In genomic region chr4:2867758-2868491, GRCh38 we compare ENCODE assay signal across 10 cellular contexts. TPM values are rescaled to one million over a fixed set of nuclear protein-coding genes. Genes with fewer than 3 reads are reported as not detected.
DNase-seq lines count a peak whose midpoint lies in the region; ATAC-seq and TF ChIP-seq lines count a peak whose summit lies in the region.
"Had no signal": no experiment of that assay in that cellular context is flagged by ENCODE, and none has a peak within 500 bp of the region (broad histone marks: within the 10 kb centered on the region; RNA-seq: fewer than 3 reads in every experiment).

No MANE protein-coding gene starts in this region.

- H2BK5ac ChIP-seq in IMR-90 (ENCODE audit: low read depth, low read length, poor library complexity, severe bottlenecking) = peak overlapping the region; percentile 19

- in situ Hi-C loops in IMR-90 (cut with MboI; ENCODE audit: low sequenced_read_pairs) = no loop called here

- dilution Hi-C loops in IMR-90 (cut with HindIII; ENCODE audit: low sequenced_read_pairs, unreplicated experiment) = no loop called here

- peaks cover 7% of the 10 kb centered on the region for H3K36me3 Mint-ChIP-seq in central memory CD8-positive, alpha-beta T cell (ENCODE audit: insufficient read depth)

- H3K9me3 ChIP-seq in IMR-90 (ENCODE audit: control insufficient read depth, insufficient read depth, low read length) = no peaks in the 10 kb centered on the region
- no peaks in the 10 kb centered on the region for H3K9me3 ChIP-seq in left lung
- H3K9me3 ChIP-seq in stomach smooth muscle (ENCODE audit: control insufficient read depth in 2 of 2, low read length in 2 of 2) = no peaks in the 10 kb centered on the region

- H3K4me3 ChIP-seq in IMR-90 (ENCODE audit: insufficient read depth, low read depth, low read length) (peak overlapping the region; percentile 21), left lung (peak overlapping the region in 1 of 2 donors; percentile 10), stomach smooth muscle (ENCODE audit: low read length in 2 of 2) (peak overlapping the region; percentile 56 to 67)

- TF ChIP-seq POLR2A in IMR-90 (IDR thresholded peaks at IDR 0.05; ENCODE audit: low read depth, low read length) = no peak

- peaks cover 73% of the 10 kb centered on the region for H3K4me1 Mint-ChIP-seq in central memory CD8-positive, alpha-beta T cell

- H3K36me3 ChIP-seq in IMR-90 (ENCODE audit: control insufficient read depth, insufficient read depth, low read length) = peaks cover 2% of the 10 kb centered on the region; the same call in 1 of the 2 replicates
- H3K36me3 ChIP-seq in left lung = no peaks in the 10 kb centered on the region
- H3K36me3 ChIP-seq in stomach smooth muscle (ENCODE audit: control insufficient read depth in 2 of 2, insufficient read depth in 2 of 2, low read length in 2 of 2) = no peaks in the 10 kb centered on the region

- no peak overlapping the region for H2BK15ac ChIP-seq in IMR-90 (ENCODE audit: low read depth, low read length)

- 7% methylated on average over 5 of the region's 10 CpGs; no CpG with 5 or more reads in 1 of the 2 experiments for WGBS in IMR-90 (ENCODE audit: extremely low coverage in 2 of 2, insufficient read length in 1 of 2), 2 experiments

- H2AFZ ChIP-seq in IMR-90 (replicated peaks; ENCODE audit: low read length, poor library complexity) = peak overlapping the region; percentile 4

- H2BK120ac ChIP-seq in IMR-90 (ENCODE audit: low read depth, low read length) = peak overlapping the region; percentile 22; the same call in 1 of the 2 replicates

- no peak overlapping the region for H4K91ac ChIP-seq in IMR-90 (ENCODE audit: insufficient read depth, low read depth, low read length)

- peaks cover 17 to 82% of the 10 kb centered on the region in 2 experiments for H3K79me1 ChIP-seq in IMR-90 (ENCODE audit: low read depth in 1 of 2, low read length in 2 of 2)

- H4K5ac ChIP-seq in IMR-90 (ENCODE audit: low read depth, low read length) = no peak overlapping the region

- TF ChIP-seq RAD21 in IMR-90 (IDR thresholded peaks at IDR 0.05; ENCODE audit: low read length) = no peak

- no peak overlapping the region for H3K56ac ChIP-seq in IMR-90 (ENCODE audit: extremely low read depth, insufficient read depth, low read length)

- no peak overlapping the region for H3K18ac ChIP-seq in IMR-90 (ENCODE audit: low read depth, low read length)

- POLR2A ChIA-PET in IMR-90 (lab: Charles Lee; ENCODE audit: unreplicated experiment) = interaction anchor here (0.5 kb wide), 1 partner anchor 108 kb away, joined by 5 read pairs; no protein-coding TSS in a partner anchor

- ATAC-seq in IMR-90 (ENCODE audit: low read depth) (peak; percentile 74), left lung (peak; percentile 68), GM21619 (IDR thresholded peaks at IDR 0.05; ENCODE audit: unreplicated experiment) (no peak)
- ATAC-seq in central memory CD8-positive, alpha-beta T cell (replicated peaks; ENCODE audit: extremely low read depth, poor library complexity, severe bottlenecking) = no peak

- peak overlapping the region; percentile 91 for H3K23ac ChIP-seq in IMR-90 (ENCODE audit: low read depth, low read length)

- H3K4me1 ChIP-seq in IMR-90 (ENCODE audit: control insufficient read depth, insufficient read depth, low read length) = peaks cover 27% of the 10 kb centered on the region
- H3K4me1 ChIP-seq in left lung = peaks cover 27 to 99% of the 10 kb centered on the region in 2 donors
- H3K4me1 ChIP-seq in stomach smooth muscle (ENCODE audit: control insufficient read depth, insufficient read depth, low read length) = peaks cover 50% of the 10 kb centered on the region

- CTCF ChIA-PET in IMR-90 (lab: Yijun Ruan, JAX) = interaction anchor here (0.8 to 0.9 kb wide), 2 partner anchors 11 to 19 kb away, joined by 3 read pairs; no protein-coding TSS in a partner anchor

- peaks cover 81% of the 10 kb centered on the region for H4K20me1 ChIP-seq in IMR-90 (ENCODE audit: insufficient read depth, low read length)

- H2AK5ac ChIP-seq in IMR-90 (ENCODE audit: low read depth, low read length) = peak overlapping the region; percentile 55; the same call in 1 of the 2 replicates

- H3K9me1 ChIP-seq in IMR-90 (ENCODE audit: insufficient read depth, low read length) = peaks cover 25% of the 10 kb centered on the region

- TF ChIP-seq CTCF in IMR-90 (conservative IDR thresholded peaks at IDR 0.05; ENCODE audit: low read depth, low read length) = no peak
- no peak for TF ChIP-seq CTCF in left lung (IDR thresholded peaks at IDR 0.05)

- peak overlapping the region; percentile 41 for H3K9ac ChIP-seq in IMR-90 (ENCODE audit: low read depth, low read length)
- peak overlapping the region; percentile 34 to 55 for H3K9ac ChIP-seq in stomach smooth muscle (ENCODE audit: low read length in 2 of 2)

- peak overlapping the region; percentile 77 for H3K27ac Mint-ChIP-seq in central memory CD8-positive, alpha-beta T cell (ENCODE audit: low read depth)

- no peaks in the 10 kb centered on the region for H3K9me3 Mint-ChIP-seq in central memory CD8-positive, alpha-beta T cell

- H3K27me3 ChIP-seq in IMR-90 (ENCODE audit: control insufficient read depth, insufficient read depth, low read length) = no peaks in the 10 kb centered on the region
- no peaks in the 10 kb centered on the region for H3K27me3 ChIP-seq in left lung
- no peaks in the 10 kb centered on the region for H3K27me3 ChIP-seq in stomach smooth muscle (ENCODE audit: control insufficient read depth in 1 of 2, insufficient read depth in 2 of 2, low read length in 2 of 2)

- no peak overlapping the region for H2BK20ac ChIP-seq in IMR-90 (ENCODE audit: low read depth, low read length)

- BruUV-seq in IMR-90 (replicated peaks; lab: Mats Ljungman, UMichigan) = no TSS peak

- DNase-seq in IMR-90 = peak; percentile 47
- no peak for DNase-seq in central memory CD8-positive, alpha-beta T cell (ENCODE audit: low spot score in 2 of 2)
- no peak for DNase-seq in left lung
- DNase-seq in SIG-M5 (lab: John Stamatoyannopoulos, UW) = no peak
- DNase-seq in H4 (ENCODE audit: low spot score) = no peak
- no peak for DNase-seq in NCI-H187 (lab: John Stamatoyannopoulos, UW)
- DNase-seq: activated gamma-delta T cell treated with Interleukin-2 at 50 U/mL for 16 hours, NCI-H226 had no signal

- H3K27me3 Mint-ChIP-seq in central memory CD8-positive, alpha-beta T cell = no peaks in the 10 kb centered on the region

- 0 out of 4 replicates have a peak overlapping the region, but pooled peaks of 1 of the 2 experiments have one; percentile 4 for H4K8ac ChIP-seq in IMR-90 (ENCODE audit: low read depth in 2 of 2, low read length in 2 of 2)

- peak overlapping the region; percentile 35 for H2AK9ac ChIP-seq in IMR-90 (replicated peaks; ENCODE audit: low read depth, low read length, poor library complexity)

- intact Hi-C loops in IMR-90 (cut with micrococcal nuclease) = no loop called here
- intact Hi-C loops in left lung (cut with DNase I) = no loop called here

- H3K4me2 ChIP-seq in IMR-90 (ENCODE audit: low read depth, low read length) = peak overlapping the region; percentile 75

- H3K14ac ChIP-seq in IMR-90 (replicated peaks; ENCODE audit: low read depth, low read length) = peak overlapping the region; percentile 34

- H3K27ac ChIP-seq in IMR-90 (ENCODE audit: insufficient read depth, low read length) (peak overlapping the region; percentile 31; the same call in 1 of the 2 replicates), left lung (peak overlapping the region; percentile 53 to 57), stomach smooth muscle (ENCODE audit: low read length) (peak overlapping the region; percentile 70)

- peak overlapping the region; percentile 62; the same call in 1 of the 2 replicates for H3K4ac ChIP-seq in IMR-90 (ENCODE audit: low read depth, low read length)

- no peak overlapping the region for H3K4me3 Mint-ChIP-seq in central memory CD8-positive, alpha-beta T cell

TF ChIP-seq in IMR-90, 13 proteins besides CTCF, POLR2A, EP300 and RAD21:
- TF ChIP-seq ELK1 (IDR thresholded peaks at IDR 0.05; ENCODE audit: borderline replicate concordance, low read depth, low read length) = no peak
- no peak for TF ChIP-seq SMC3 (IDR thresholded peaks at IDR 0.05; ENCODE audit: low read depth, low read length)
- no peak for TF ChIP-seq FOS (IDR thresholded peaks at IDR 0.05; ENCODE audit: low read depth, low read length)
- TF ChIP-seq BHLHE40 (IDR thresholded peaks at IDR 0.05; ENCODE audit: low read depth, low read length) = no peak
- no peak for TF ChIP-seq CEBPB (IDR thresholded peaks at IDR 0.05; ENCODE audit: low read depth, low read length)
- no peak for TF ChIP-seq CHD1 (IDR thresholded peaks at IDR 0.05; ENCODE audit: low read depth, low read length)
- no peak for TF ChIP-seq RCOR1 (IDR thresholded peaks at IDR 0.05; ENCODE audit: insufficient replicate concordance, low read length)
- TF ChIP-seq NFE2L2 (IDR thresholded peaks at IDR 0.05; ENCODE audit: low read depth, low read length) = no peak
- no peak for TF ChIP-seq MAZ (IDR thresholded peaks at IDR 0.05; ENCODE audit: borderline replicate concordance, low read depth, low read length)
- TF ChIP-seq RFX5 (IDR thresholded peaks at IDR 0.05; ENCODE audit: low read depth, low read length) = no peak
- TF ChIP-seq USF2 (IDR thresholded peaks at IDR 0.05; ENCODE audit: low read depth, low read length) = no peak
- TF ChIP-seq MXI1 (IDR thresholded peaks at IDR 0.05; ENCODE audit: borderline replicate concordance, low read depth, low read length) = no peak
- TF ChIP-seq MAFK (IDR thresholded peaks at IDR 0.05; ENCODE audit: low read depth, low read length) = no peak

RNA-seq across cellular contexts. Expression of gene ADD1, which starts 24.3 kb away (rescaled TPM):
- total RNA-seq in IMR-90 (2012; rRNA removed) (117 and 122 TPM in 2 replicates), left lung (100 to 1,000 TPM; 262 to 265 TPM)
- polyA plus RNA-seq in IMR-90 (2012; rRNA removed) = 190 and 215 TPM in 2 replicates
- 170 and 354 TPM in 2 replicates for polyA plus RNA-seq in IMR-90 (2012; cell fraction: cytosol; rRNA removed)
- 291 and 369 TPM in 2 replicates for polyA plus RNA-seq in IMR-90 (2012; cell fraction: nucleus; rRNA removed; ENCODE audit: low replicate concordance)
- 117 and 125 TPM in 2 replicates for total RNA-seq in H4 (2014; rRNA removed; shearing (Covaris generic))

Comparison
In these comparisons a context has a peak if more than half of its experiments do, and no peak if none do; other contexts are left out.
1. ATAC-seq: peak in IMR-90 (single experiment) and left lung (single experiment); none in central memory CD8-positive, alpha-beta T cell (single experiment) and GM21619 (single experiment).
2. Peak in every context shown above with its lines, with median percentiles within 50 percentile points of each other: H3K27ac ChIP-seq.